Comparison of ENCODE assay signal across 1 cellular context in genomic region chr16:83631006-83631405, GRCh38.
TF ChIP-seq lines count a peak whose summit lies in the region.

No MANE protein-coding gene starts in this region.

TF ChIP-seq in GM23338, 12 proteins besides CTCF, POLR2A, EP300 and RAD21 (continued from another document):
- TF ChIP-seq, protein P1, sequence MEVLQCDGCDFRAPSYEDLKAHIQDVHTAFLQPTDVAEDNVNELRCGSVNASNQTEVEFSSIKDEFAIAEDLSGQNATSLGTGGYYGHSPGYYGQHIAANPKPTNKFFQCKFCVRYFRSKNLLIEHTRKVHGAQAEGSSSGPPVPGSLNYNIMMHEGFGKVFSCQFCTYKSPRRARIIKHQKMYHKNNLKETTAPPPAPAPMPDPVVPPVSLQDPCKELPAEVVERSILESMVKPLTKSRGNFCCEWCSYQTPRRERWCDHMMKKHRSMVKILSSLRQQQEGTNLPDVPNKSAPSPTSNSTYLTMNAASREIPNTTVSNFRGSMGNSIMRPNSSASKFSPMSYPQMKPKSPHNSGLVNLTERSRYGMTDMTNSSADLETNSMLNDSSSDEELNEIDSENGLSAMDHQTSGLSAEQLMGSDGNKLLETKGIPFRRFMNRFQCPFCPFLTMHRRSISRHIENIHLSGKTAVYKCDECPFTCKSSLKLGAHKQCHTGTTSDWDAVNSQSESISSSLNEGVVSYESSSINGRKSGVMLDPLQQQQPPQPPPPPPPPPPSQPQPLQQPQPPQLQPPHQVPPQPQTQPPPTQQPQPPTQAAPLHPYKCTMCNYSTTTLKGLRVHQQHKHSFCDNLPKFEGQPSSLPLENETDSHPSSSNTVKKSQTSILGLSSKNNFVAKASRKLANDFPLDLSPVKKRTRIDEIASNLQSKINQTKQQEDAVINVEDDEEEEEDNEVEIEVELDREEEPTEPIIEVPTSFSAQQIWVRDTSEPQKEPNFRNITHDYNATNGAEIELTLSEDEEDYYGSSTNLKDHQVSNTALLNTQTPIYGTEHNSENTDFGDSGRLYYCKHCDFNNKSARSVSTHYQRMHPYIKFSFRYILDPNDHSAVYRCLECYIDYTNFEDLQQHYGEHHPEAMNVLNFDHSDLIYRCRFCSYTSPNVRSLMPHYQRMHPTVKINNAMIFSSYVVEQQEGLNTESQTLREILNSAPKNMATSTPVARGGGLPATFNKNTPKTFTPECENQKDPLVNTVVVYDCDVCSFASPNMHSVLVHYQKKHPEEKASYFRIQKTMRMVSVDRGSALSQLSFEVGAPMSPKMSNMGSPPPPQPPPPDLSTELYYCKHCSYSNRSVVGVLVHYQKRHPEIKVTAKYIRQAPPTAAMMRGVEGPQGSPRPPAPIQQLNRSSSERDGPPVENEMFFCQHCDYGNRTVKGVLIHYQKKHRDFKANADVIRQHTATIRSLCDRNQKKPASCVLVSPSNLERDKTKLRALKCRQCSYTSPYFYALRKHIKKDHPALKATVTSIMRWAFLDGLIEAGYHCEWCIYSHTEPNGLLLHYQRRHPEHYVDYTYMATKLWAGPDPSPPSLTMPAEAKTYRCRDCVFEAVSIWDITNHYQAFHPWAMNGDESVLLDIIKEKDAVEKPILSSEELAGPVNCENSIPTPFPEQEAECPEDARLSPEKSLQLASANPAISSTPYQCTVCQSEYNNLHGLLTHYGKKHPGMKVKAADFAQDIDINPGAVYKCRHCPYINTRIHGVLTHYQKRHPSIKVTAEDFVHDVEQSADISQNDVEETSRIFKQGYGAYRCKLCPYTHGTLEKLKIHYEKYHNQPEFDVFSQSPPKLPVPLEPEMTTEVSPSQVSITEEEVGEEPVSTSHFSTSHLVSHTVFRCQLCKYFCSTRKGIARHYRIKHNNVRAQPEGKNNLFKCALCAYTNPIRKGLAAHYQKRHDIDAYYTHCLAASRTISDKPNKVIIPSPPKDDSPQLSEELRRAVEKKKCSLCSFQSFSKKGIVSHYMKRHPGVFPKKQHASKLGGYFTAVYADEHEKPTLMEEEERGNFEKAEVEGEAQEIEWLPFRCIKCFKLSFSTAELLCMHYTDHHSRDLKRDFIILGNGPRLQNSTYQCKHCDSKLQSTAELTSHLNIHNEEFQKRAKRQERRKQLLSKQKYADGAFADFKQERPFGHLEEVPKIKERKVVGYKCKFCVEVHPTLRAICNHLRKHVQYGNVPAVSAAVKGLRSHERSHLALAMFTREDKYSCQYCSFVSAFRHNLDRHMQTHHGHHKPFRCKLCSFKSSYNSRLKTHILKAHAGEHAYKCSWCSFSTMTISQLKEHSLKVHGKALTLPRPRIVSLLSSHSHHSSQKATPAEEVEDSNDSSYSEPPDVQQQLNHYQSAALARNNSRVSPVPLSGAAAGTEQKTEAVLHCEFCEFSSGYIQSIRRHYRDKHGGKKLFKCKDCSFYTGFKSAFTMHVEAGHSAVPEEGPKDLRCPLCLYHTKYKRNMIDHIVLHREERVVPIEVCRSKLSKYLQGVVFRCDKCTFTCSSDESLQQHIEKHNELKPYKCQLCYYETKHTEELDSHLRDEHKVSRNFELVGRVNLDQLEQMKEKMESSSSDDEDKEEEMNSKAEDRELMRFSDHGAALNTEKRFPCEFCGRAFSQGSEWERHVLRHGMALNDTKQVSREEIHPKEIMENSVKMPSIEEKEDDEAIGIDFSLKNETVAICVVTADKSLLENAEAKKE (CRISPR knock-in tag; IDR thresholded peaks at IDR 0.05), result no peak
- no peak for TF ChIP-seq ZNF331 (CRISPR knock-in tag; IDR thresholded peaks at IDR 0.05; ENCODE audit: low read depth)
